Comparison of ENCODE assay signal across 8 cellular contexts in genomic region chr17:77571562-77571981, GRCh38.
A peak's percentile ranks its signal among the peaks of the same experiment; 100 is the strongest.
DNase-seq lines count a peak whose midpoint lies in the region; ATAC-seq and TF ChIP-seq lines count a peak whose summit lies in the region.

No MANE protein-coding gene starts in this region.

- H3K36me3 ChIP-seq in NT2/D1 (ENCODE audit: insufficient read depth, insufficient read length, low read length) (no peaks in the 10 kb centered on the region), endodermal cell (ENCODE audit: control insufficient read depth, insufficient read depth, low read length) (no peaks in the 10 kb centered on the region), neural progenitor cell (no peaks in the 10 kb centered on the region)

- H3K4me1 Mint-ChIP-seq in endodermal cell (peaks cover 8% of the 10 kb centered on the region), neural progenitor cell (peaks cover 46% of the 10 kb centered on the region)

- H3K4me1 ChIP-seq in NT2/D1 (ENCODE audit: insufficient read depth, insufficient read length) (peaks cover 5% of the 10 kb centered on the region), endodermal cell (ENCODE audit: control insufficient read depth, insufficient read depth, low read length) (peaks cover 6% of the 10 kb centered on the region), neural progenitor cell (peaks cover 32% of the 10 kb centered on the region)

- no peak overlapping the region for H2AFZ ChIP-seq in neural progenitor cell (replicated peaks)

- H3K9me3 Mint-ChIP-seq in endodermal cell, result no peaks in the 10 kb centered on the region
- peaks cover 2% of the 10 kb centered on the region for H3K9me3 Mint-ChIP-seq in neural progenitor cell

- H3K9me3 ChIP-seq in NT2/D1 (ENCODE audit: insufficient read depth, low read length) (no peaks in the 10 kb centered on the region), endodermal cell (ENCODE audit: control insufficient read depth, low read length) (no peaks in the 10 kb centered on the region), neural progenitor cell (ENCODE audit: low read depth) (no peaks in the 10 kb centered on the region)

- H3K36me3 Mint-ChIP-seq in endodermal cell (ENCODE audit: low read depth), result no peaks in the 10 kb centered on the region
- H3K36me3 Mint-ChIP-seq in neural progenitor cell, result peaks cover 8% of the 10 kb centered on the region

- 58 to 66% methylated on average over 9 to 12 of the region's 14 CpGs for WGBS in endodermal cell (ENCODE audit: insufficient coverage in 1 of 2, insufficient read length in 1 of 2), 2 experiments

- DNase-seq in CMK (ENCODE audit: low read depth), result peak; percentile 86
- DNase-seq in NT2/D1 (ENCODE audit: low read depth, low spot score), result no peak
- DNase-seq in endodermal cell, result no peak
- no peak for DNase-seq in neural progenitor cell (ENCODE audit: low spot score)
- DNase-seq in NCI-H1092 (lab: John Stamatoyannopoulos, UW), result no peak

- TF ChIP-seq CTCF in endodermal cell (conservative IDR thresholded peaks at IDR 0.05) (no peak), neural progenitor cell (IDR thresholded peaks at IDR 0.05) (no peak)

- H3K27me3 Mint-ChIP-seq in endodermal cell (ENCODE audit: insufficient read depth) (peaks cover 14% of the 10 kb centered on the region), neural progenitor cell (ENCODE audit: insufficient read depth, low read depth) (peaks cover 18% of the 10 kb centered on the region)

- H3K27ac Mint-ChIP-seq in endodermal cell (no peak overlapping the region), neural progenitor cell (peak overlapping the region; percentile 94)

- no peak overlapping the region for H3K4me3 Mint-ChIP-seq in endodermal cell
- H3K4me3 Mint-ChIP-seq in neural progenitor cell, result peak overlapping the region; percentile 86

- peak overlapping the region; percentile 73 for H3K4me2 ChIP-seq in neural progenitor cell

- ATAC-seq in HG03442 (IDR thresholded peaks at IDR 0.05; ENCODE audit: unreplicated experiment) (no peak), HG03469 (IDR thresholded peaks at IDR 0.05; ENCODE audit: unreplicated experiment) (no peak), GM19023 (IDR thresholded peaks at IDR 0.05; ENCODE audit: unreplicated experiment) (no peak)

- H3K4me3 ChIP-seq in NT2/D1 (ENCODE audit: insufficient read length, low read depth) (peak overlapping the region; percentile 26), endodermal cell (ENCODE audit: low read length) (peak overlapping the region; percentile 44), neural progenitor cell (peak overlapping the region; percentile 23)

- H4K20me1 ChIP-seq in neural progenitor cell (ENCODE audit: low read depth), result no peaks in the 10 kb centered on the region

- H3K9ac ChIP-seq in NT2/D1 (ENCODE audit: insufficient read length, low read depth) (peak overlapping the region; percentile 47), endodermal cell (ENCODE audit: extremely low read depth, low read length, poor library complexity, severe bottlenecking) (no peak overlapping the region), neural progenitor cell (no peak overlapping the region)

- H3K27me3 ChIP-seq in NT2/D1 (ENCODE audit: insufficient read depth, insufficient read length) (peaks cover 55% of the 10 kb centered on the region), endodermal cell (ENCODE audit: control insufficient read depth, insufficient read depth, low read length, poor library complexity, severe bottlenecking) (peaks cover 18% of the 10 kb centered on the region), neural progenitor cell (no peaks in the 10 kb centered on the region)

- H3K27ac ChIP-seq in endodermal cell (ENCODE audit: low read depth, low read length) (peak overlapping the region; percentile 87), neural progenitor cell (no peak overlapping the region)

- H3F3A ChIP-seq in neural progenitor cell (ENCODE audit: low read depth), result peaks cover 21% of the 10 kb centered on the region

- no peaks in the 10 kb centered on the region for H3K79me2 ChIP-seq in neural progenitor cell (ENCODE audit: low read depth)
